ENCODE assay signal across 7 cellular contexts in the genomic region with DNA sequence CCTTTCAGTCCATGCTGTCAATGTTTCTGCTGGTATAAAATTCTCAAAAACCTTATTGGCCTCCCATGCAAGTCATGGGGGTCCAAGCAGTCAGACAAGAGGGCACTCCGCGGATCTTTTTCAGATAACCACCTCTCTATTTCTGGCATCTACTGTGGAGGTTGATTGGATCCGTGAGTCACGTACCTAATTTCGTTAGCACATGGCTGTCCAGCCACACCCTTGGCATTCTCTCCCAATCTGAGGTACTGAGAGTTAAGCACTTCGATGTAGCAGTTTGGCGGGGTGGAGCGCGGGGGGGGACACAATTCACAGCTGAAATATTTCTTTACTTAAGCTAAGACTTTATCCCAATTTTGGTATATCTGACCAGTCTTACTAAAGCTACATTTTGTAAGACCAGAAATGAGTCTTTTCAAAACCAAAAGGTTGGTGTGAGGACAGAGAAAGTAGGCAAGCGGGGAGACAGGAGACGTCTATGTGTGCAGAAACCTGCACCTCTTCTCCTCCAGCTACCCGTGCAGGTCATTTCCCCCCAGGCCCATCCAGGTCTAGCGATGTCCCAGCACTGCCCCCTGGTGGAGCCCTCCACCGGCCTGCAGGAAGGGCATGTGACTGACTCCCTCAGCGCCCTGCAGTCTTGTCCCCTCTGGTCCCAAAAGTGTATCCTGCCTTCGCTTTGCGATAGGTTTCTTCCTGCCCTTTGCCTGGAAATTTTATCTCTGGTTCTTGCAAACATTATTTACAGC.
DNase-seq lines count a peak whose midpoint lies in the region; ATAC-seq and TF ChIP-seq lines count a peak whose summit lies in the region.

No MANE protein-coding gene starts in this region.

- intact Hi-C loops in right cardiac atrium (cut with DNase I): no loop called here
- intact Hi-C loops in prostate gland (cut with DNase I): no loop called here
- intact Hi-C loops in uterus (cut with DNase I; ENCODE audit: low total_unique reads): no loop called here

- ATAC-seq in GM21526 (IDR thresholded peaks at IDR 0.05; ENCODE audit: low FRiP score, unreplicated experiment): peak; percentile 58
- peak in 1 of 2 donors; percentile 50 for ATAC-seq in right cardiac atrium

- DNase-seq in NCI-H1048 (lab: John Stamatoyannopoulos, UW): peak; percentile 23
- peak; percentile 55 for DNase-seq in activated T-cell treated with anti-CD3 and anti-CD28 coated beads, Interleukin-2, amount 50 U/mL, for 1 hour
- DNase-seq in right cardiac atrium: peak; percentile 42 to 76 (median 75)
- DNase-seq in stimulated activated CD4-positive, alpha-beta T cell treated with anti-CD3 and anti-CD28 coated beads, Interleukin-4, amount 100 ng/mL, for 24 hours: peak; percentile 55
- DNase-seq in prostate gland (ENCODE audit: low spot score): no peak
- no peak for DNase-seq in uterus

- H3K9me3 ChIP-seq in right cardiac atrium (ENCODE audit: control insufficient read depth, low read length) (no peaks in the 10 kb centered on the region), prostate gland (no peaks in the 10 kb centered on the region), uterus (no peaks in the 10 kb centered on the region)

- TF ChIP-seq POLR2A in prostate gland (IDR thresholded peaks at IDR 0.05) (no peak), uterus (IDR thresholded peaks at IDR 0.05) (no peak)

- WGBS in right cardiac atrium: 80% methylated on average over 17 of the region's 17 CpGs
- WGBS in prostate gland: 88% methylated on average over 17 of the region's 17 CpGs

- H3K27me3 ChIP-seq in right cardiac atrium (ENCODE audit: control insufficient read depth, insufficient read depth) (no peaks in the 10 kb centered on the region), prostate gland (replicated peaks; ENCODE audit: insufficient read depth) (no peaks in the 10 kb centered on the region), uterus (no peaks in the 10 kb centered on the region)

- H3K4me3 ChIP-seq in right cardiac atrium (ENCODE audit: low read length): no peak overlapping the region
- no peak overlapping the region for H3K4me3 ChIP-seq in prostate gland
- no peak overlapping the region for H3K4me3 ChIP-seq in uterus

- H3K4me1 ChIP-seq in right cardiac atrium (ENCODE audit: control insufficient read depth, insufficient read depth, low read length) (no peaks in the 10 kb centered on the region), prostate gland (replicated peaks) (no peaks in the 10 kb centered on the region), uterus (no peaks in the 10 kb centered on the region)

- H3K36me3 ChIP-seq in prostate gland (no peaks in the 10 kb centered on the region), uterus (no peaks in the 10 kb centered on the region)

- no peak overlapping the region for H3K27ac ChIP-seq in right cardiac atrium (ENCODE audit: low read length)
- no peak overlapping the region for H3K27ac ChIP-seq in prostate gland
- H3K27ac ChIP-seq in uterus: no peak overlapping the region

- TF ChIP-seq CTCF in prostate gland (IDR thresholded peaks at IDR 0.05) (peak in 2 of 4 experiments; percentile 27 to 31), uterus (IDR thresholded peaks at IDR 0.05) (peak in 1 of 4 experiments; percentile 17)

Comparison
In these comparisons a context has a peak if more than half of its experiments do, and no peak if none do; other contexts are left out.
1. DNase-seq: peak in NCI-H1048 (single experiment), activated T-cell treated with anti-CD3 and anti-CD28 coated beads, Interleukin-2, amount 50 U/mL, for 1 hour (single experiment), right cardiac atrium (3 of 3) and stimulated activated CD4-positive, alpha-beta T cell treated with anti-CD3 and anti-CD28 coated beads, Interleukin-4, amount 100 ng/mL, for 24 hours (single experiment); none in prostate gland (single experiment) and uterus (0 of 2).